1 cellular context compared by ENCODE assay signal in the genomic region with DNA sequence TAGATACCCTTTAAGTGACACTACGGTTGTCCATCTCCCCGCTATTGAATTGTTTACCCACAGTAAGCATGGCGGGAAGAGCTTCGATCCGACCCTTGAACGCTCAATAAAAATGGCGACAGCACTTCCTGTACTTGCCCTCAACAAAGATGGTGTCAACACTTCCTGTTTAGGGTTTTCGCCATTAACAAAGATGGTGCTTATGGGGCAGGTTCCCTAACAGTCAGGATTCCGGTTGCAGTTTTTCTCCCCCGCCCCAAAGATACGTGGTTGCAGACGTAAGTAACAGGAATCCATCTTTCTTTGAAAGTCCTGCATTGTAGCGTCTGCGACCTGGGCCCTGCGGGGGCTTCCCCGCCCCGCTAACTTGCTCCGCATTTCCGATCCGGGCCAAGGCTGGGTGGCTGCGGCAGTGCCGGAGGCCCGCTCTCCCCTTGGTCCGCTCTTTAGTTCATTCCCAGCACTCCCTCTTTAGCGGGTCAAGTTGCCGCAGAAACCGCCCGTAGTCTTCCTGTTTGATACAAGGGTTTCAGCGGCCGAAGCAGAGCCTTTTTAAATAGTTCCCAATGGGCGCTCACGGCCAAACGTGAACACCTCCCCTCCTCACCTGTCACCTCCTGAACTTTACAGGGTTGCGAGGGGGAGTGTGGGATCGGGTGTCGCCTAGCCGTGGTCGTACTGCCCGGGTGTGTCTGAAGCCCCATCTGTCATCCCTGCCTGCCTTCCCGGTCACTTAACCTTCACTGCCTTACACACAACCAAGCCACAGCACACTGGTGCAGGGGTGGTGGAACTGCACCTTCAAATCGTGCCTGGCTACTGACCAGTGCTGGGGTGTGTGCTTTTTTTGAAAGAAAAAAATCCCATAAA.
TF ChIP-seq lines count a peak whose summit lies in the region.

Gene CRADD, plus strand, starts transcription at position 181 of the 870 bp plus-strand sequence.

TF ChIP-seq in HEK293, 187 proteins besides CTCF, POLR2A, EP300 and RAD21 (continued from another document and continues in another):
- TF ChIP-seq KLF16 (tag by site-specific recombination; IDR thresholded peaks at IDR 0.05), result peak; percentile 50; the same call in 1 of the 2 replicates
- TF ChIP-seq ZNF366 (tag by site-specific recombination; conservative IDR thresholded peaks at IDR 0.05), result peak; percentile 38
- TF ChIP-seq ZNF324 (tag by site-specific recombination; IDR thresholded peaks at IDR 0.05), result 0 out of 2 replicates have a peak, but pooled peaks have one; percentile 18
- TF ChIP-seq GLI4 (tag by site-specific recombination; IDR thresholded peaks at IDR 0.05), result no peak
- peak; percentile 98 for TF ChIP-seq ZNF350 (tag by site-specific recombination; IDR thresholded peaks at IDR 0.05)
- no peak for TF ChIP-seq ZNF138 (tag by site-specific recombination; IDR thresholded peaks at IDR 0.05; ENCODE audit: borderline replicate concordance)
- TF ChIP-seq ZNF792 (tag by site-specific recombination; IDR thresholded peaks at IDR 0.05), result no peak
- TF ChIP-seq ZNF561 (tag by site-specific recombination; IDR thresholded peaks at IDR 0.05; ENCODE audit: borderline replicate concordance), result 0 out of 2 replicates have a peak, but pooled peaks have one; percentile 32
- no peak for TF ChIP-seq EGR2 (tag by site-specific recombination; IDR thresholded peaks at IDR 0.05; ENCODE audit: low read depth)
- TF ChIP-seq ZNF23 (tag by site-specific recombination; IDR thresholded peaks at IDR 0.05; ENCODE audit: borderline replicate concordance), result no peak
- no peak for TF ChIP-seq ZNF248 (tag by site-specific recombination; IDR thresholded peaks at IDR 0.05)
- TF ChIP-seq ZNF571 (tag by site-specific recombination; IDR thresholded peaks at IDR 0.05), result no peak
- no peak for TF ChIP-seq SETDB1 (IDR thresholded peaks at IDR 0.05; ENCODE audit: insufficient read length, low read length)
- no peak for TF ChIP-seq HOXD13 (CRISPR knock-in tag; IDR thresholded peaks at IDR 0.05; ENCODE audit: borderline replicate concordance)
- no peak for TF ChIP-seq KLF7 (tag by site-specific recombination; IDR thresholded peaks at IDR 0.05; ENCODE audit: borderline replicate concordance)
- TF ChIP-seq IKZF3 (tag by site-specific recombination; IDR thresholded peaks at IDR 0.05), result no peak
- no peak for TF ChIP-seq GLIS2 (tag by site-specific recombination; IDR thresholded peaks at IDR 0.05)
- TF ChIP-seq ZBTB48 (tag by site-specific recombination; IDR thresholded peaks at IDR 0.05), result peak; percentile 87
- TF ChIP-seq, protein P1, sequence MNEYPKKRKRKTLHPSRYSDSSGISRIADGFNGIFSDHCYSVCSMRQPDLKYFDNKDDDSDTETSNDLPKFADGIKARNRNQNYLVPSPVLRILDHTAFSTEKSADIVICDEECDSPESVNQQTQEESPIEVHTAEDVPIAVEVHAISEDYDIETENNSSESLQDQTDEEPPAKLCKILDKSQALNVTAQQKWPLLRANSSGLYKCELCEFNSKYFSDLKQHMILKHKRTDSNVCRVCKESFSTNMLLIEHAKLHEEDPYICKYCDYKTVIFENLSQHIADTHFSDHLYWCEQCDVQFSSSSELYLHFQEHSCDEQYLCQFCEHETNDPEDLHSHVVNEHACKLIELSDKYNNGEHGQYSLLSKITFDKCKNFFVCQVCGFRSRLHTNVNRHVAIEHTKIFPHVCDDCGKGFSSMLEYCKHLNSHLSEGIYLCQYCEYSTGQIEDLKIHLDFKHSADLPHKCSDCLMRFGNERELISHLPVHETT (tag by site-specific recombination; IDR thresholded peaks at IDR 0.05), result peak; percentile 63; the same call in 1 of the 2 replicates
- TF ChIP-seq KLF1 (tag by site-specific recombination; IDR thresholded peaks at IDR 0.05), result peak; percentile 40; the same call in 1 of the 2 replicates
- TF ChIP-seq OSR2 (tag by site-specific recombination; IDR thresholded peaks at IDR 0.05), result 0 out of 2 replicates have a peak, but pooled peaks have one; percentile 17
- TF ChIP-seq KLF17 (tag by site-specific recombination; IDR thresholded peaks at IDR 0.05), result peak; percentile 53; the same call in 1 of the 2 replicates
- TF ChIP-seq HOXA7 (CRISPR knock-in tag; IDR thresholded peaks at IDR 0.05; ENCODE audit: borderline replicate concordance), result no peak
- no peak for TF ChIP-seq ZNF37A (tag by site-specific recombination; IDR thresholded peaks at IDR 0.05)
- peak; percentile 97 for TF ChIP-seq YY2 (tag by site-specific recombination; IDR thresholded peaks at IDR 0.05)
- TF ChIP-seq ZNF76 (tag by site-specific recombination; IDR thresholded peaks at IDR 0.05; ENCODE audit: borderline replicate concordance, low read depth), result peak; percentile 86
- TF ChIP-seq KLF8 (tag by site-specific recombination; IDR thresholded peaks at IDR 0.05), result peak; percentile 53
- no peak for TF ChIP-seq ZNF433 (tag by site-specific recombination; IDR thresholded peaks at IDR 0.05; ENCODE audit: low read depth)
- TF ChIP-seq, protein P2, sequence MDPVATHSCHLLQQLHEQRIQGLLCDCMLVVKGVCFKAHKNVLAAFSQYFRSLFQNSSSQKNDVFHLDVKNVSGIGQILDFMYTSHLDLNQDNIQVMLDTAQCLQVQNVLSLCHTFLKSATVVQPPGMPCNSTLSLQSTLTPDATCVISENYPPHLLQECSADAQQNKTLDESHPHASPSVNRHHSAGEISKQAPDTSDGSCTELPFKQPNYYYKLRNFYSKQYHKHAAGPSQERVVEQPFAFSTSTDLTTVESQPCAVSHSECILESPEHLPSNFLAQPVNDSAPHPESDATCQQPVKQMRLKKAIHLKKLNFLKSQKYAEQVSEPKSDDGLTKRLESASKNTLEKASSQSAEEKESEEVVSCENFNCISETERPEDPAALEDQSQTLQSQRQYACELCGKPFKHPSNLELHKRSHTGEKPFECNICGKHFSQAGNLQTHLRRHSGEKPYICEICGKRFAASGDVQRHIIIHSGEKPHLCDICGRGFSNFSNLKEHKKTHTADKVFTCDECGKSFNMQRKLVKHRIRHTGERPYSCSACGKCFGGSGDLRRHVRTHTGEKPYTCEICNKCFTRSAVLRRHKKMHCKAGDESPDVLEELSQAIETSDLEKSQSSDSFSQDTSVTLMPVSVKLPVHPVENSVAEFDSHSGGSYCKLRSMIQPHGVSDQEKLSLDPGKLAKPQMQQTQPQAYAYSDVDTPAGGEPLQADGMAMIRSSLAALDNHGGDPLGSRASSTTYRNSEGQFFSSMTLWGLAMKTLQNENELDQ (tag by site-specific recombination; IDR thresholded peaks at IDR 0.05; ENCODE audit: low read depth), result no peak
- peak; percentile 100 for TF ChIP-seq YY1 (tag by site-specific recombination; IDR thresholded peaks at IDR 0.05)
- no peak for TF ChIP-seq ZNF391 (tag by site-specific recombination; IDR thresholded peaks at IDR 0.05; ENCODE audit: borderline replicate concordance, low read depth)
- TF ChIP-seq SCRT2 (tag by site-specific recombination; IDR thresholded peaks at IDR 0.05), result no peak
- TF ChIP-seq ZNF175 (tag by site-specific recombination; IDR thresholded peaks at IDR 0.05), result no peak
- TF ChIP-seq ZNF600 (tag by site-specific recombination; IDR thresholded peaks at IDR 0.05), result peak; percentile 91
- peak; percentile 94 for TF ChIP-seq ZBTB17 (tag by site-specific recombination; IDR thresholded peaks at IDR 0.05)
- 0 out of 2 replicates have a peak, but pooled peaks have one; percentile 18 for TF ChIP-seq ZIC2 (tag by site-specific recombination; IDR thresholded peaks at IDR 0.05)
- TF ChIP-seq ZNF777 (tag by site-specific recombination; IDR thresholded peaks at IDR 0.05; ENCODE audit: borderline replicate concordance), result peak; percentile 30; the same call in 1 of the 2 replicates
- peak; percentile 77 for TF ChIP-seq ZNF341 (tag by site-specific recombination; IDR thresholded peaks at IDR 0.05; ENCODE audit: low read depth)
- TF ChIP-seq, protein P3, sequence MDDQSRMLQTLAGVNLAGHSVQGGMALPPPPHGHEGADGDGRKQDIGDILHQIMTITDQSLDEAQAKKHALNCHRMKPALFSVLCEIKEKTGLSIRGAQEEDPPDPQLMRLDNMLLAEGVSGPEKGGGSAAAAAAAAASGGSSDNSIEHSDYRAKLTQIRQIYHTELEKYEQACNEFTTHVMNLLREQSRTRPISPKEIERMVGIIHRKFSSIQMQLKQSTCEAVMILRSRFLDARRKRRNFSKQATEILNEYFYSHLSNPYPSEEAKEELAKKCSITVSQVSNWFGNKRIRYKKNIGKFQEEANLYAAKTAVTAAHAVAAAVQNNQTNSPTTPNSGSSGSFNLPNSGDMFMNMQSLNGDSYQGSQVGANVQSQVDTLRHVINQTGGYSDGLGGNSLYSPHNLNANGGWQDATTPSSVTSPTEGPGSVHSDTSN (CRISPR knock-in tag; IDR thresholded peaks at IDR 0.05), result no peak
- TF ChIP-seq ZNF548 (tag by site-specific recombination; IDR thresholded peaks at IDR 0.05), result no peak
- TF ChIP-seq, protein P4, sequence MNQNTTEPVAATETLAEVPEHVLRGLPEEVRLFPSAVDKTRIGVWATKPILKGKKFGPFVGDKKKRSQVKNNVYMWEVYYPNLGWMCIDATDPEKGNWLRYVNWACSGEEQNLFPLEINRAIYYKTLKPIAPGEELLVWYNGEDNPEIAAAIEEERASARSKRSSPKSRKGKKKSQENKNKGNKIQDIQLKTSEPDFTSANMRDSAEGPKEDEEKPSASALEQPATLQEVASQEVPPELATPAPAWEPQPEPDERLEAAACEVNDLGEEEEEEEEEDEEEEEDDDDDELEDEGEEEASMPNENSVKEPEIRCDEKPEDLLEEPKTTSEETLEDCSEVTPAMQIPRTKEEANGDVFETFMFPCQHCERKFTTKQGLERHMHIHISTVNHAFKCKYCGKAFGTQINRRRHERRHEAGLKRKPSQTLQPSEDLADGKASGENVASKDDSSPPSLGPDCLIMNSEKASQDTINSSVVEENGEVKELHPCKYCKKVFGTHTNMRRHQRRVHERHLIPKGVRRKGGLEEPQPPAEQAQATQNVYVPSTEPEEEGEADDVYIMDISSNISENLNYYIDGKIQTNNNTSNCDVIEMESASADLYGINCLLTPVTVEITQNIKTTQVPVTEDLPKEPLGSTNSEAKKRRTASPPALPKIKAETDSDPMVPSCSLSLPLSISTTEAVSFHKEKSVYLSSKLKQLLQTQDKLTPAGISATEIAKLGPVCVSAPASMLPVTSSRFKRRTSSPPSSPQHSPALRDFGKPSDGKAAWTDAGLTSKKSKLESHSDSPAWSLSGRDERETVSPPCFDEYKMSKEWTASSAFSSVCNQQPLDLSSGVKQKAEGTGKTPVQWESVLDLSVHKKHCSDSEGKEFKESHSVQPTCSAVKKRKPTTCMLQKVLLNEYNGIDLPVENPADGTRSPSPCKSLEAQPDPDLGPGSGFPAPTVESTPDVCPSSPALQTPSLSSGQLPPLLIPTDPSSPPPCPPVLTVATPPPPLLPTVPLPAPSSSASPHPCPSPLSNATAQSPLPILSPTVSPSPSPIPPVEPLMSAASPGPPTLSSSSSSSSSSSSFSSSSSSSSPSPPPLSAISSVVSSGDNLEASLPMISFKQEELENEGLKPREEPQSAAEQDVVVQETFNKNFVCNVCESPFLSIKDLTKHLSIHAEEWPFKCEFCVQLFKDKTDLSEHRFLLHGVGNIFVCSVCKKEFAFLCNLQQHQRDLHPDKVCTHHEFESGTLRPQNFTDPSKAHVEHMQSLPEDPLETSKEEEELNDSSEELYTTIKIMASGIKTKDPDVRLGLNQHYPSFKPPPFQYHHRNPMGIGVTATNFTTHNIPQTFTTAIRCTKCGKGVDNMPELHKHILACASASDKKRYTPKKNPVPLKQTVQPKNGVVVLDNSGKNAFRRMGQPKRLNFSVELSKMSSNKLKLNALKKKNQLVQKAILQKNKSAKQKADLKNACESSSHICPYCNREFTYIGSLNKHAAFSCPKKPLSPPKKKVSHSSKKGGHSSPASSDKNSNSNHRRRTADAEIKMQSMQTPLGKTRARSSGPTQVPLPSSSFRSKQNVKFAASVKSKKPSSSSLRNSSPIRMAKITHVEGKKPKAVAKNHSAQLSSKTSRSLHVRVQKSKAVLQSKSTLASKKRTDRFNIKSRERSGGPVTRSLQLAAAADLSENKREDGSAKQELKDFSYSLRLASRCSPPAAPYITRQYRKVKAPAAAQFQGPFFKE (tag by site-specific recombination; IDR thresholded peaks at IDR 0.05; ENCODE audit: borderline replicate concordance), result no peak
- no peak for TF ChIP-seq ZNF791 (tag by site-specific recombination; IDR thresholded peaks at IDR 0.05)
- TF ChIP-seq, protein P5, sequence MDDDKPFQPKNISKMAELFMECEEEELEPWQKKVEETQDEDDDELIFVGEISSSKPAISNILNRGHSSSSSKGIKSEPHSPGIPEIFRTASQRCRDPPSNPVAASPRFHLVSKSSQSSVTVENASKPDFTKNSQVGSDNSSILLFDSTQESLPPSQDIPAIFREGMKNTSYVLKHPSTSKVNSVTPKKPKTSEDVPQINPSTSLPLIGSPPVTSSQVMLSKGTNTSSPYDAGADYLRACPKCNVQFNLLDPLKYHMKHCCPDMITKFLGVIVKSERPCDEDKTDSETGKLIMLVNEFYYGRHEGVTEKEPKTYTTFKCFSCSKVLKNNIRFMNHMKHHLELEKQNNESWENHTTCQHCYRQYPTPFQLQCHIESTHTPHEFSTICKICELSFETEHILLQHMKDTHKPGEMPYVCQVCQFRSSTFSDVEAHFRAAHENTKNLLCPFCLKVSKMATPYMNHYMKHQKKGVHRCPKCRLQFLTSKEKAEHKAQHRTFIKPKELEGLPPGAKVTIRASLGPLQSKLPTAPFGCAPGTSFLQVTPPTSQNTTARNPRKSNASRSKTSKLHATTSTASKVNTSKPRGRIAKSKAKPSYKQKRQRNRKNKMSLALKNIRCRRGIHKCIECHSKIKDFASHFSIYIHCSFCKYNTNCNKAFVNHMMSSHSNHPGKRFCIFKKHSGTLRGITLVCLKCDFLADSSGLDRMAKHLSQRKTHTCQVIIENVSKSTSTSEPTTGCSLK (tag by site-specific recombination; IDR thresholded peaks at IDR 0.05), result no peak
- TF ChIP-seq ZNF555 (tag by site-specific recombination; conservative IDR thresholded peaks at IDR 0.05), result no peak
- TF ChIP-seq, protein P6, sequence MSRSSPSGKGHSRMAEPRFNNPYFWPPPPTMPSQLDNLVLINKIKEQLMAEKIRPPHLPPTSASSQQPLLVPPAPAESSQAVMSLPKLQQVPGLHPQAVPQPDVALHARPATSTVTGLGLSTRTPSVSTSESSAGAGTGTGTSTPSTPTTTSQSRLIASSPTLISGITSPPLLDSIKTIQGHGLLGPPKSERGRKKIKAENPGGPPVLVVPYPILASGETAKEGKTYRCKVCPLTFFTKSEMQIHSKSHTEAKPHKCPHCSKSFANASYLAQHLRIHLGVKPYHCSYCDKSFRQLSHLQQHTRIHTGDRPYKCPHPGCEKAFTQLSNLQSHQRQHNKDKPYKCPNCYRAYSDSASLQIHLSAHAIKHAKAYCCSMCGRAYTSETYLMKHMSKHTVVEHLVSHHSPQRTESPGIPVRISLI (tag by site-specific recombination; IDR thresholded peaks at IDR 0.05), result peak; percentile 64; the same call in 1 of the 2 replicates
